Comparison of ENCODE assay signal across 8 cellular contexts in genomic region chr5:126972062-126972895, GRCh38. TPM values are rescaled to one million over a fixed set of nuclear protein-coding genes. Genes with fewer than 3 reads are reported as not detected.
DNase-seq lines count a peak whose midpoint lies in the region; ATAC-seq lines count a peak whose summit lies in the region.

No MANE protein-coding gene starts in this region.

- peak; percentile 70 for ATAC-seq in GM18502 (IDR thresholded peaks at IDR 0.05; ENCODE audit: poor library complexity, unreplicated experiment)
- peak; percentile 78 for ATAC-seq in GM21381 (IDR thresholded peaks at IDR 0.05; ENCODE audit: unreplicated experiment)
- ATAC-seq in HG03575 (IDR thresholded peaks at IDR 0.05; ENCODE audit: extremely low read depth, insufficient number of reproducible peaks, low FRiP score, unreplicated experiment): peak; percentile 43

- DNase-seq in activated CD4-positive, alpha-beta T cell treated with anti-CD3 and anti-CD28 coated beads, Interleukin-2, amount 50 U/mL, for 48 hours: peak; percentile 6 to 12
- DNase-seq in NCI-H2107 (lab: John Stamatoyannopoulos, UW): no peak
- DNase-seq in H4 (ENCODE audit: low spot score): no peak
- no peak for DNase-seq in AG08396 (ENCODE audit: low spot score)

- H3K36me3 ChIP-seq in mucosa of rectum (ENCODE audit: control insufficient read depth in 2 of 2, insufficient read depth in 2 of 2, low read length in 2 of 2): no peaks in the 10 kb centered on the region

- no peak overlapping the region for H3K9ac ChIP-seq in mucosa of rectum (ENCODE audit: low read depth in 1 of 2, low read length in 2 of 2)

- H3K27me3 ChIP-seq in mucosa of rectum (ENCODE audit: control insufficient read depth in 2 of 2, insufficient read depth in 2 of 2, low read length in 2 of 2): no peaks in the 10 kb centered on the region

- H3K9me3 ChIP-seq in mucosa of rectum (ENCODE audit: control insufficient read depth in 2 of 2, low read length in 2 of 2): no peaks in the 10 kb centered on the region

- peak overlapping the region; percentile 29 to 76 for H3K27ac ChIP-seq in mucosa of rectum (ENCODE audit: low read depth in 2 of 2, low read length in 2 of 2)

- H3K4me1 ChIP-seq in mucosa of rectum (ENCODE audit: control insufficient read depth in 2 of 2, insufficient read depth in 2 of 2, low read length in 2 of 2): peaks cover 16 to 17% of the 10 kb centered on the region in 2 donors

- H3K4me3 ChIP-seq in mucosa of rectum (ENCODE audit: low read length in 2 of 2): peak overlapping the region; percentile 4 to 50

RNA-seq across cellular contexts. Expression of gene MARCHF3, which starts 58.1 kb away (rescaled TPM):
- 0.21 and 1.0 TPM in 2 replicates for total RNA-seq in H4 (2014; rRNA removed; shearing (Covaris generic))

Comparison
In these comparisons a context has a peak if more than half of its experiments do, and no peak if none do; other contexts are left out.
1. DNase-seq: peak in activated CD4-positive, alpha-beta T cell treated with anti-CD3 and anti-CD28 coated beads, Interleukin-2, amount 50 U/mL, for 48 hours (2 of 2); none in NCI-H2107 (single experiment), H4 (single experiment) and AG08396 (single experiment).
2. Peak in every context shown above with its lines, with median percentiles within 50 percentile points of each other: ATAC-seq.